In the genomic region with DNA sequence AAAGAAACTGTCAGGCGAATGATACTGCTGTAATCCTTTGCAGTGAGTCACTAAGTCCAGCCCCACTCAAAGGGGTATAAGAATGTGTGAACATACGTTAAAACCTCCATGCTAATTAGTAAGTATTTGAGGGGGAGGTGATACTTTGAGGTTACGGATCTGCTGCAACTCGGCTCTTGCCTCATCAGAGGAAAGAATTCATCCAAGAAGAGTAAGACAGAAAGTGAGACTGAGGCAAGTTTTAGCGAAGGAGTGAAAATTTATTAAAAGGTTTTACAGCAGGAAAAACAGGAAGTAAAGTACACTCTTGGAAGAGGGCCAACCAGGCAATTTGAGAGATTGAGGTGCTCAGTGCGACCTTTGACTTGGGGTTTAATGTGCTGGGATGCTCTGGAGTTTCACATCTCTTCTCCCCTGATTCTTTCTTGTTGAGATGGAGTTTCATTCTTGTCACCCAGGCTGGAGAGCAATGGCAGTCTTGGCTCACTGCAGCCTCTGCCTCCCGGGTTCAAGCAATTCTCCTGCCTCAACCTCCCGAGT, we compare ENCODE assay signal across 10 cellular contexts. TPM values are rescaled to one million over a fixed set of nuclear protein-coding genes. Genes with fewer than 3 reads are reported as not detected.
DNase-seq lines count a peak whose midpoint lies in the region; ATAC-seq, FAIRE-seq and TF ChIP-seq lines count a peak whose summit lies in the region.
"Had no signal": no experiment of that assay in that cellular context is flagged by ENCODE, and none has a peak within 500 bp of the region (broad histone marks: within the 10 kb centered on the region; RNA-seq: fewer than 3 reads in every experiment).

No MANE protein-coding gene starts in this region.

- no peaks in the 10 kb centered on the region for H3K9me3 ChIP-seq in small intestine (ENCODE audit: control insufficient read depth, low read depth)
- H3K9me3 ChIP-seq: esophagus muscularis mucosa had no signal

- no peaks in the 10 kb centered on the region for H3K36me3 ChIP-seq in small intestine (ENCODE audit: control insufficient read depth in 2 of 2, insufficient read depth in 2 of 2, low read length in 2 of 2)
- H3K36me3 ChIP-seq: esophagus muscularis mucosa had no signal

- no peaks in the 10 kb centered on the region for H3K4me1 ChIP-seq in small intestine (ENCODE audit: control insufficient read depth in 2 of 2, insufficient read depth in 1 of 2, low read depth in 1 of 2, low read length in 1 of 2)
- H3K4me1 ChIP-seq: esophagus muscularis mucosa, parathyroid adenoma had no signal

- ATAC-seq in GM21526 (IDR thresholded peaks at IDR 0.05; ENCODE audit: low FRiP score, unreplicated experiment) (no peak), HG02852 (IDR thresholded peaks at IDR 0.05; ENCODE audit: unreplicated experiment) (no peak)

- no peak overlapping the region for H3K27ac ChIP-seq in small intestine (ENCODE audit: low read depth in 1 of 2, low read length in 1 of 2)
- H3K27ac ChIP-seq: esophagus muscularis mucosa, parathyroid adenoma had no signal

- 7 to 24% (median 11%) methylated on average over 8 of the region's 8 CpGs for WGBS in small intestine, 3 donors

- no peak for FAIRE-seq in small intestine (lab: Jason Lieb, UNC)

- peak; percentile 74 for DNase-seq in GM13976 (ENCODE audit: low spot score)
- peak; percentile 56 to 86 for DNase-seq in NCI-H524 (lab: John Stamatoyannopoulos, UW)
- DNase-seq in activated naive CD4-positive, alpha-beta T cell treated with anti-CD3 and anti-CD28 coated beads, Interleukin-2, amount 50 U/mL, for 16 hours, result peak; percentile 46
- DNase-seq in small intestine, result peak; percentile 85
- DNase-seq in NCI-H1105 (lab: John Stamatoyannopoulos, UW), result no peak
- DNase-seq in NCI-H446 (lab: John Stamatoyannopoulos, UW), result no peak

- no peak overlapping the region for H3K4me3 ChIP-seq in small intestine (ENCODE audit: low read depth in 1 of 2, low read length in 2 of 2)
- H3K4me3 ChIP-seq: esophagus muscularis mucosa had no signal

- in situ Hi-C loops in GM13976 (cut with MboI; ENCODE audit: low sequenced_read_pairs, unreplicated experiment), result no loop called here

- peaks cover 0 to 3% of the 10 kb centered on the region in 2 donors for H3K27me3 ChIP-seq in small intestine (ENCODE audit: control insufficient read depth in 2 of 2, insufficient read depth in 2 of 2, low read length in 2 of 2)

- TF ChIP-seq CTCF in GM13976 (IDR thresholded peaks at IDR 0.05; ENCODE audit: borderline replicate concordance, control extremely low read depth, extremely low read depth, insufficient read depth, missing control alignments), result no peak

RNA-seq across cellular contexts. Expression of a gene that starts 9.8 kb away (rescaled TPM):
- polyA plus RNA-seq in small intestine, result under 1 TPM in 1 of 3 donors, not detected in 2; 0.61 TPM

RNA-seq across cellular contexts. Expression of a gene that starts 25.5 kb away (rescaled TPM):
- polyA plus RNA-seq in small intestine, result 1 to 10 TPM in 2 of 3 donors, under 1 TPM in 1; 0.67 to 3.3 (median 3.2) TPM

RNA-seq across cellular contexts. Expression of a gene that starts 40.9 kb away (rescaled TPM):
- 1 to 10 TPM in 1 of 3 donors, under 1 TPM in 1, not detected in 1; 0.73 to 1.9 TPM for polyA plus RNA-seq in small intestine

RNA-seq across cellular contexts. Expression of a gene that starts 57.2 kb away (rescaled TPM):
- 1 to 10 TPM; 2.9 to 8.4 (median 3.5) TPM for polyA plus RNA-seq in small intestine

Comparison
In these comparisons a context has a peak if more than half of its experiments do, and no peak if none do; other contexts are left out.
1. DNase-seq: peak in GM13976 (single experiment), NCI-H524 (2 of 2), activated naive CD4-positive, alpha-beta T cell treated with anti-CD3 and anti-CD28 coated beads, Interleukin-2, amount 50 U/mL, for 16 hours (single experiment) and small intestine (single experiment); none in NCI-H1105 (single experiment) and NCI-H446 (0 of 2).